ENCODE assay signal across 19 cellular contexts in genomic region chr9:5610491-5610890, GRCh38. TPM values are rescaled to one million over a fixed set of nuclear protein-coding genes. Genes with fewer than 3 reads are reported as not detected.
A peak's percentile ranks its signal among the peaks of the same experiment; 100 is the strongest.
DNase-seq lines count a peak whose midpoint lies in the region; ATAC-seq, FAIRE-seq and TF ChIP-seq lines count a peak whose summit lies in the region.
"Had no signal": no experiment of that assay in that cellular context is flagged by ENCODE, and none has a peak within 500 bp of the region (broad histone marks: within the 10 kb centered on the region; RNA-seq: fewer than 3 reads in every experiment).

No MANE protein-coding gene starts in this region.

- TF ChIP-seq POLR2A in HepG2 (IDR thresholded peaks at IDR 0.05; ENCODE audit: insufficient read depth in 1 of 2, low read depth in 2 of 2, low read length in 2 of 2) (no peak), right lobe of liver (IDR thresholded peaks at IDR 0.05) (no peak)

- no peak overlapping the region for H3K27ac ChIP-seq in HepG2 (ENCODE audit: extremely low read length, insufficient read depth, low read length)
- H3K27ac ChIP-seq in right lobe of liver = no peak overlapping the region
- H3K27ac ChIP-seq in OCI-LY7 (ENCODE audit: low read depth, low read length, poor library complexity, severe bottlenecking) = no peak overlapping the region
- H3K27ac ChIP-seq: 22Rv1, PC-9 had no signal

- CTCF ChIA-PET in HepG2 (lab: Yijun Ruan, JAX; ENCODE audit: low intra/inter-chr PET ratio, low total read pairs) = no interaction called here
- CTCF ChIA-PET in OCI-LY7 (lab: Charles Lee; ENCODE audit: unreplicated experiment) = interaction anchor here (0.6 kb wide), 1 partner anchor 10 kb away, joined by 3 read pairs; no protein-coding TSS in a partner anchor

- H3K9me3 ChIP-seq in HepG2 (ENCODE audit: low read length) (no peaks in the 10 kb centered on the region), right lobe of liver (no peaks in the 10 kb centered on the region), OCI-LY7 (ENCODE audit: low read length) (peaks cover 13% of the 10 kb centered on the region; the same call in 1 of the 2 replicates)

- TF ChIP-seq CTCF in HepG2 (CRISPR knock-in tag; IDR thresholded peaks at IDR 0.05) (no peak), right lobe of liver (IDR thresholded peaks at IDR 0.05) (no peak), OCI-LY7 (conservative IDR thresholded peaks at IDR 0.05; ENCODE audit: low read length) (0 out of 2 replicates have a peak, but pooled peaks have one; percentile 22), epithelial cell of proximal tubule (conservative IDR thresholded peaks at IDR 0.05; ENCODE audit: low read depth, low read length) (peak; percentile 7)

- H2AFZ ChIP-seq in HepG2 (ENCODE audit: low read length) (no peak overlapping the region), OCI-LY7 (ENCODE audit: low read length) (no peak overlapping the region)
- H2AFZ ChIP-seq: PC-9 had no signal

- no peak for TF ChIP-seq EP300 in HepG2 (IDR thresholded peaks at IDR 0.05; ENCODE audit: low read depth in 2 of 2, low read length in 2 of 2)
- no peak for TF ChIP-seq EP300 in HepG2 (CRISPR knock-in tag; IDR thresholded peaks at IDR 0.05; ENCODE audit: borderline replicate concordance)

- H3K9ac ChIP-seq in HepG2 (ENCODE audit: insufficient read depth, low read depth, low read length) = no peak overlapping the region

- in situ Hi-C loops in HepG2 (cut with HindIII; ENCODE audit: extremely low pct_ligation_motif_present, low pct_unique_long_range_greater_than_20kb) = no loop called here

- H3K36me3 ChIP-seq in HepG2 (replicated peaks in 1 of 2; ENCODE audit: control insufficient read depth in 1 of 2, insufficient read depth in 2 of 2, low read length in 2 of 2) = no peaks in the 10 kb centered on the region
- no peaks in the 10 kb centered on the region for H3K36me3 ChIP-seq in right lobe of liver
- H3K36me3 ChIP-seq in OCI-LY7 (ENCODE audit: insufficient read depth, low read length) = peaks cover 45% of the 10 kb centered on the region

- H4K20me1 ChIP-seq in HepG2 (ENCODE audit: insufficient read depth, low read length) = no peaks in the 10 kb centered on the region
- H4K20me1 ChIP-seq in OCI-LY7 (ENCODE audit: insufficient read depth, low read length) = no peaks in the 10 kb centered on the region

- ATAC-seq in HepG2 (no peak), right lobe of liver (no peak), GM21515 (IDR thresholded peaks at IDR 0.05; ENCODE audit: unreplicated experiment) (no peak), GM21576 (IDR thresholded peaks at IDR 0.05; ENCODE audit: unreplicated experiment) (no peak), GM18502 (IDR thresholded peaks at IDR 0.05; ENCODE audit: poor library complexity, unreplicated experiment) (no peak)
- ATAC-seq: HCT116 had no signal

- H3K4me1 ChIP-seq in HepG2 (ENCODE audit: insufficient read depth, low read length) (peaks cover 5% of the 10 kb centered on the region), right lobe of liver (peaks cover 0 to 9% (median 0%) of the 10 kb centered on the region in 4 donors), OCI-LY7 (ENCODE audit: insufficient read depth, low read length, poor library complexity, severe bottlenecking) (peaks cover 21% of the 10 kb centered on the region)

- FAIRE-seq in HepG2 (lab: Jason Lieb, UNC) = no peak

- TF ChIP-seq RAD21 in HepG2 (CRISPR knock-in tag; IDR thresholded peaks at IDR 0.05) = no peak

- intact Hi-C loops in HepG2 (cut with micrococcal nuclease; ENCODE audit: unreplicated experiment) (no loop called here), right lobe of liver (cut with DNase I) (no loop called here), OCI-LY7 (cut with micrococcal nuclease; ENCODE audit: unreplicated experiment) (no loop called here)

- H3K27me3 ChIP-seq in HepG2 (ENCODE audit: control insufficient read depth in 1 of 2, insufficient read depth in 2 of 2, low read length in 2 of 2) (no peaks in the 10 kb centered on the region), right lobe of liver (no peaks in the 10 kb centered on the region)

- POLR2A ChIA-PET in HepG2 (lab: Yijun Ruan, JAX) (interaction anchor here (0.8 to 1.3 kb wide), 2 partner anchors 11 to 18 kb away, joined by 4 to 5 read pairs; partner anchors contain the start of gene RIC1), OCI-LY7 (lab: Charles Lee) (interaction anchor here (0.6 to 4.8 kb wide), 5 partner anchors 9 to 193 kb away, joined by 3 to 25 read pairs (median 11); partner anchors contain the start of gene RIC1)

- H3K4me2 ChIP-seq in HepG2 (ENCODE audit: low read depth, low read length) = no peak overlapping the region
- H3K4me2 ChIP-seq in OCI-LY7 (ENCODE audit: low read length) = no peak overlapping the region
- H3K4me2 ChIP-seq: PC-9 had no signal

- H3K4me3 ChIP-seq in HepG2 (replicated peaks in 1 of 3; ENCODE audit: insufficient read depth in 1 of 3, low read depth in 2 of 3, low read length in 3 of 3) = no peak overlapping the region
- no peak overlapping the region for H3K4me3 ChIP-seq in right lobe of liver
- no peak overlapping the region for H3K4me3 ChIP-seq in OCI-LY7 (ENCODE audit: low read depth, low read length, poor library complexity, severe bottlenecking)
- H3K4me3 ChIP-seq in epithelial cell of proximal tubule (ENCODE audit: low read depth, low read length) = no peak overlapping the region
- H3K4me3 ChIP-seq: PC-9 had no signal

- 56% methylated on average over 2 of the region's 2 CpGs for WGBS in HepG2 (ENCODE audit: low lambda C conversion rate)
- 71% methylated on average over 2 of the region's 2 CpGs for WGBS in right lobe of liver (ENCODE audit: insufficient coverage, low coverage, low lambda C conversion rate, missing lambda C conversion rate)

- BruUV-seq in HepG2 (replicated peaks; lab: Mats Ljungman, UMichigan) (no TSS peak), OCI-LY7 (replicated peaks; lab: Mats Ljungman, UMichigan) (TSS peak; percentile 9)

- H3K79me2 ChIP-seq in HepG2 (ENCODE audit: insufficient read depth, low read length) (no peaks in the 10 kb centered on the region), OCI-LY7 (ENCODE audit: insufficient read depth, low read depth, low read length) (peaks cover 24% of the 10 kb centered on the region; the same call in 1 of the 2 replicates)

- DNase-seq in HepG2 (ENCODE audit: low spot score) = no peak
- no peak for DNase-seq in right lobe of liver
- no peak for DNase-seq in OCI-LY7 (ENCODE audit: low spot score)
- no peak for DNase-seq in epithelial cell of proximal tubule (ENCODE audit: low read depth)
- no peak for DNase-seq in amygdala (lab: John Stamatoyannopoulos, UW)
- DNase-seq: AML-193, KBM-7, MV-4-11, NCI-H1417, NCI-H187, NCI-H2227 treated with DMSO at 0.1 percent for 48 hours, NCI-H510A treated with DMSO at 0.1 percent for 48 hours, NCI-H82, PC-9 had no signal

- no peaks in the 10 kb centered on the region for H3K9me2 ChIP-seq in OCI-LY7 (ENCODE audit: insufficient read depth, low read length)

TF ChIP-seq in HepG2, 621 proteins besides CTCF, POLR2A, EP300 and RAD21 (continues in another document):
- TF ChIP-seq HIVEP1 (CRISPR knock-in tag; IDR thresholded peaks at IDR 0.05) = no peak
- TF ChIP-seq PAX8 (CRISPR knock-in tag; IDR thresholded peaks at IDR 0.05; ENCODE audit: borderline replicate concordance) = no peak
- no peak for TF ChIP-seq NONO (IDR thresholded peaks at IDR 0.05)
- TF ChIP-seq NONO (CRISPR knock-in tag; conservative IDR thresholded peaks at IDR 0.05) = no peak
- 0 out of 2 replicates have a peak, but pooled peaks have one; percentile 18 for TF ChIP-seq ZNF652 (CRISPR knock-in tag; IDR thresholded peaks at IDR 0.05; ENCODE audit: borderline replicate concordance, low read depth)
- TF ChIP-seq, protein P1, sequence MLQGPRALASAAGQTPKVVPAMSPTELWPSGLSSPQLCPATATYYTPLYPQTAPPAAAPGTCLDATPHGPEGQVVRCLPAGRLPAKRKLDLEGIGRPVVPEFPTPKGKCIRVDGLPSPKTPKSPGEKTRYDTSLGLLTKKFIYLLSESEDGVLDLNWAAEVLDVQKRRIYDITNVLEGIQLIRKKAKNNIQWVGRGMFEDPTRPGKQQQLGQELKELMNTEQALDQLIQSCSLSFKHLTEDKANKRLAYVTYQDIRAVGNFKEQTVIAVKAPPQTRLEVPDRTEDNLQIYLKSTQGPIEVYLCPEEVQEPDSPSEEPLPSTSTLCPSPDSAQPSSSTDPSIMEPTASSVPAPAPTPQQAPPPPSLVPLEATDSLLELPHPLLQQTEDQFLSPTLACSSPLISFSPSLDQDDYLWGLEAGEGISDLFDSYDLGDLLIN (CRISPR knock-in tag; IDR thresholded peaks at IDR 0.05; ENCODE audit: borderline replicate concordance) = no peak
- no peak for TF ChIP-seq AGO2 (optimal IDR thresholded peaks at IDR 0.05; ENCODE audit: low read depth, low read length)
- no peak for TF ChIP-seq ZNF3 (CRISPR knock-in tag; IDR thresholded peaks at IDR 0.05)

RNA-seq across cellular contexts. Expression of gene RIC1, which starts 18.4 kb away (rescaled TPM):
- total RNA-seq in HepG2 (2016; rRNA removed; fragmentation: Illumina TruSeq; extraction: Trizol) (19.0 and 21.2 TPM in 2 replicates), right lobe of liver (10 to 100 TPM in 5 of 6 experiments, 1 to 10 TPM in 1; 9.7 to 18.4 (median 10.5) TPM), OCI-LY7 (2022) (83.9 and 84.6 TPM in 2 replicates), epithelial cell of proximal tubule (12.7 and 22.0 TPM in 2 replicates)
- 3.0 and 3.1 TPM in 2 replicates for total RNA-seq in HepG2 (2016; cell fraction: cytosol; rRNA removed; fragmentation: Illumina TruSeq; extraction: Trizol; ENCODE audit: low read depth)
- 18.6 and 20.2 TPM in 2 replicates for total RNA-seq in HepG2 (2016; cell fraction: insoluble cytoplasmic fraction; rRNA removed; fragmentation: Illumina TruSeq; extraction: Trizol)
- total RNA-seq in HepG2 (2016; cell fraction: membrane; rRNA removed; fragmentation: Illumina TruSeq; extraction: Trizol) = 8.5 and 8.9 TPM in 2 replicates
- 34.3 and 34.6 TPM in 2 replicates for total RNA-seq in HepG2 (2016; cell fraction: nucleus; rRNA removed; fragmentation: Illumina TruSeq; extraction: Trizol)
- 15.9 and 18.2 TPM in 2 replicates for polyA plus RNA-seq in HepG2 (2011; rRNA removed)
- 10.9 and 13.1 TPM in 2 replicates for polyA plus RNA-seq in HepG2 (2011; cell fraction: cytosol; rRNA removed)
- 29.5 and 30.5 TPM in 2 replicates for polyA plus RNA-seq in HepG2 (2011; cell fraction: nucleus; rRNA removed)
- 9.3 and 10.5 TPM in 2 replicates for polyA plus RNA-seq in HepG2 (2012)
- polyA plus RNA-seq in HepG2 (2016; cell fraction: cytosol; fragmentation: Illumina TruSeq; extraction: Trizol; ENCODE audit: low read depth) = 0.60 and 0.62 TPM in 2 replicates
- polyA plus RNA-seq in HepG2 (2016; cell fraction: insoluble cytoplasmic fraction; fragmentation: Illumina TruSeq; extraction: Trizol; ENCODE audit: low read depth) = 13.1 and 13.7 TPM in 2 replicates
- 1.8 and 1.9 TPM in 2 replicates for polyA plus RNA-seq in HepG2 (2016; cell fraction: membrane; fragmentation: Illumina TruSeq; extraction: Trizol; ENCODE audit: low read depth)
- 22.7 and 24.7 TPM in 2 replicates for polyA plus RNA-seq in HepG2 (2016; cell fraction: nucleus; fragmentation: Illumina TruSeq; extraction: Trizol; ENCODE audit: insufficient read depth, low read depth)
- 40.6 and 43.6 TPM in 2 replicates for polyA minus RNA-seq in HepG2 (2011; rRNA and poly(A)+ RNA removed; ENCODE audit: low replicate concordance)
- polyA minus RNA-seq in HepG2 (2011; cell fraction: cytosol; rRNA and poly(A)+ RNA removed) = 21.5 and 21.7 TPM in 2 replicates
- 84.3 and 94.9 TPM in 2 replicates for polyA minus RNA-seq in HepG2 (2011; cell fraction: nucleus; rRNA and poly(A)+ RNA removed)
- total RNA-seq in OCI-LY7 (2014; rRNA removed; shearing (Covaris generic)) = 72.9 and 77.0 TPM in 2 replicates

Comparison
In these comparisons a context has a peak if more than half of its experiments do, and no peak if none do; other contexts are left out.
1. CTCF ChIP-seq: peak in OCI-LY7 (single experiment) and epithelial cell of proximal tubule (single experiment); none in HepG2 (single experiment) and right lobe of liver (0 of 4).